18 cellular contexts compared by ENCODE assay signal in the genomic region with DNA sequence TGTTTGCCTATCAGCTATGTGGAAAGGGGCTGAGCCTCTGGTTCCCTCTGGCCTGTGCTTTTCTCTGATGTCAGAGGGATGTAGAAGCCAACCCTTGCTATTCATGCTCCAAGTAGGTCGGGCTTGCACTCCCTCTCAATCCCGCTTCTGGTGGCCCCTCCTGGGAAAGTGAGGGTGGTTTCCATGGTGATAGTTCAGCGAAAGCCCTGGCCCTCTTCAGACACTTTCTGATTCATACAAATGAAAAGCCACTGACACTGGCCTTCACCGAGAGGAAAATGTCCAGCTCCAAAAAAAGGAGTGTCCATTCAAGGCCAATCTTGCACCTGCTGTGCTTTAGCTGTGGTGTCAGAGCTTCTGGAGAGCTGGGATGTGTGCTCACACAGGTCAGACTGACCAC.
A peak's percentile ranks its signal among the peaks of the same experiment; 100 is the strongest.
DNase-seq lines count a peak whose midpoint lies in the region; ATAC-seq and TF ChIP-seq lines count a peak whose summit lies in the region.
"Had no signal": no experiment of that assay in that cellular context is flagged by ENCODE, and none has a peak within 500 bp of the region (broad histone marks: within the 10 kb centered on the region; RNA-seq: fewer than 3 reads in every experiment).

No MANE protein-coding gene starts in this region.

- H3K27me3 Mint-ChIP-seq in activated naive CD4-positive, alpha-beta T cell treated with anti-CD3 and anti-CD28 coated beads for 36 hours (ENCODE audit: low read depth): no peaks in the 10 kb centered on the region
- H3K27me3 Mint-ChIP-seq in T-helper 2 cell treated with Interferon-gamma antibody and Interleukin-4, amounts not matched to agents 5 μg/mL and 100 μg/mL, for 36 hours (ENCODE audit: low read depth): no peaks in the 10 kb centered on the region
- H3K27me3 Mint-ChIP-seq: activated CD4-positive, alpha-beta T cell treated with anti-CD3 and anti-CD28 coated beads for 36 hours had no signal

- H3K4me1 ChIP-seq in transverse colon: peaks cover 0 to under 1% (median 0%) of the 10 kb centered on the region in 4 donors
- no peaks in the 10 kb centered on the region for H3K4me1 ChIP-seq in adrenal gland (replicated peaks in 1 of 2)

- no peaks in the 10 kb centered on the region for H3K4me1 Mint-ChIP-seq in activated naive CD4-positive, alpha-beta T cell treated with anti-CD3 and anti-CD28 coated beads for 36 hours (ENCODE audit: low read depth)
- H3K4me1 Mint-ChIP-seq in T-helper 2 cell treated with Interferon-gamma antibody and Interleukin-4, amounts not matched to agents 5 μg/mL and 100 μg/mL, for 36 hours (ENCODE audit: low read depth): no peaks in the 10 kb centered on the region
- H3K4me1 Mint-ChIP-seq: activated CD4-positive, alpha-beta T cell treated with anti-CD3 and anti-CD28 coated beads for 36 hours had no signal

- no peak for TF ChIP-seq EP300 in transverse colon (IDR thresholded peaks at IDR 0.05; ENCODE audit: low read depth)

- TF ChIP-seq CTCF in transverse colon (IDR thresholded peaks at IDR 0.05) (no peak), adrenal gland (IDR thresholded peaks at IDR 0.05) (no peak)

- H3K9me3 Mint-ChIP-seq in activated naive CD4-positive, alpha-beta T cell treated with anti-CD3 and anti-CD28 coated beads for 36 hours: no peaks in the 10 kb centered on the region
- H3K9me3 Mint-ChIP-seq in T-helper 2 cell treated with Interferon-gamma antibody and Interleukin-4, amounts not matched to agents 5 μg/mL and 100 μg/mL, for 36 hours: no peaks in the 10 kb centered on the region
- H3K9me3 Mint-ChIP-seq: dendritic cell treated with granulocyte-macrophage colony-stimulating factor and Interleukin-4, amounts not matched to agents 40 ng/mL and 50 ng/mL, for 4 days had no signal

- H3K9me3 ChIP-seq in transverse colon (no peaks in the 10 kb centered on the region), adrenal gland (replicated peaks in 1 of 3) (no peaks in the 10 kb centered on the region)
- H3K9me3 ChIP-seq: tibial artery had no signal

- DNase-seq in NCI-H2227 (lab: John Stamatoyannopoulos, UW; ENCODE audit: unreplicated experiment) (peak; percentile 30), NCI-H2227 treated with DMSO at 0.1 percent for 48 hours (lab: John Stamatoyannopoulos, UW) (no peak), left cardiac atrium (peak; percentile 53), occipital lobe (lab: John Stamatoyannopoulos, UW) (peak; percentile 14), transverse colon (no peak), adrenal gland (no peak)
- no peak for DNase-seq in activated naive CD4-positive, alpha-beta T cell treated with anti-CD3 and anti-CD28 coated beads for 36 hours
- no peak for DNase-seq in T-helper 2 cell treated with Interferon-gamma antibody and Interleukin-4, amounts not matched to agents 5 μg/mL and 100 μg/mL, for 36 hours (ENCODE audit: low spot score)
- DNase-seq: 8988T; activated CD4-positive, alpha-beta T cell treated with anti-CD3 and anti-CD28 coated beads for 36 hours; activated gamma-delta T cell treated with Interleukin-2 at 50 U/mL for 16 hours; glutamatergic neuron; NCI-H1417 treated with DMSO at 0.1 percent for 48 hours; NCI-H226; NK-92 treated with Interleukin-12 subunit alpha and Interleukin-12 subunit beta, amount 100 ng/mL, for 24 hours had no signal

- H3K27me3 ChIP-seq in transverse colon (no peaks in the 10 kb centered on the region), adrenal gland (no peaks in the 10 kb centered on the region)
- H3K27me3 ChIP-seq: BLaER1 treated with 17β-estradiol and CSF1 and Interleukin-3, amounts not matched to agents 10 nM and 100 nM; tibial artery had no signal

- intact Hi-C loops in left cardiac atrium (cut with DNase I): no loop called here
- intact Hi-C loops in transverse colon (cut with DNase I; ENCODE audit: low total_unique reads): no loop called here
- intact Hi-C loops in activated naive CD4-positive, alpha-beta T cell treated with anti-CD3 and anti-CD28 coated beads for 36 hours (cut with micrococcal nuclease): no loop called here
- intact Hi-C loops in adrenal gland (cut with DNase I): no loop called here

- H3K36me3 ChIP-seq in transverse colon (no peaks in the 10 kb centered on the region), adrenal gland (replicated peaks in 1 of 2) (no peaks in the 10 kb centered on the region)
- H3K36me3 ChIP-seq: BLaER1 treated with 17β-estradiol and CSF1 and Interleukin-3, amounts not matched to agents 10 nM and 100 nM; tibial artery had no signal

- H3K27ac Mint-ChIP-seq in activated naive CD4-positive, alpha-beta T cell treated with anti-CD3 and anti-CD28 coated beads for 36 hours: no peak overlapping the region
- H3K27ac Mint-ChIP-seq in T-helper 2 cell treated with Interferon-gamma antibody and Interleukin-4, amounts not matched to agents 5 μg/mL and 100 μg/mL, for 36 hours: no peak overlapping the region
- H3K27ac Mint-ChIP-seq: activated CD4-positive, alpha-beta T cell treated with anti-CD3 and anti-CD28 coated beads for 36 hours; dendritic cell treated with granulocyte-macrophage colony-stimulating factor and Interleukin-4, amounts not matched to agents 40 ng/mL and 50 ng/mL, for 4 days had no signal

- H3K4me3 ChIP-seq in transverse colon (no peak overlapping the region), adrenal gland (no peak overlapping the region)
- H3K4me3 ChIP-seq: BLaER1 treated with 17β-estradiol and CSF1 and Interleukin-3, amounts not matched to agents 10 nM and 100 nM; tibial artery had no signal

- no peaks in the 10 kb centered on the region for H3K36me3 Mint-ChIP-seq in activated naive CD4-positive, alpha-beta T cell treated with anti-CD3 and anti-CD28 coated beads for 36 hours (ENCODE audit: low read depth)
- H3K36me3 Mint-ChIP-seq in T-helper 2 cell treated with Interferon-gamma antibody and Interleukin-4, amounts not matched to agents 5 μg/mL and 100 μg/mL, for 36 hours (ENCODE audit: low read depth): no peaks in the 10 kb centered on the region

- H3K27ac ChIP-seq in transverse colon: no peak overlapping the region
- H3K27ac ChIP-seq in adrenal gland: no peak overlapping the region
- H3K27ac ChIP-seq: BLaER1 treated with 17β-estradiol and CSF1 and Interleukin-3, amounts not matched to agents 10 nM and 100 nM; tibial artery had no signal

- 60% methylated on average over 4 of the region's 4 CpGs; no CpG with 5 or more reads in 1 of the 2 donors for WGBS in transverse colon (ENCODE audit: low coverage in 1 of 2), 2 donors
- 38 to 60% (median 45%) methylated on average over 4 of the region's 4 CpGs for WGBS in adrenal gland, 4 donors

- no peak overlapping the region for H3K4me3 Mint-ChIP-seq in activated naive CD4-positive, alpha-beta T cell treated with anti-CD3 and anti-CD28 coated beads for 36 hours
- H3K4me3 Mint-ChIP-seq in T-helper 2 cell treated with Interferon-gamma antibody and Interleukin-4, amounts not matched to agents 5 μg/mL and 100 μg/mL, for 36 hours: no peak overlapping the region
- H3K4me3 Mint-ChIP-seq: activated CD4-positive, alpha-beta T cell treated with anti-CD3 and anti-CD28 coated beads for 36 hours; dendritic cell treated with granulocyte-macrophage colony-stimulating factor and Interleukin-4, amounts not matched to agents 40 ng/mL and 50 ng/mL, for 4 days had no signal

- CTCF ChIA-PET in activated naive CD4-positive, alpha-beta T cell treated with anti-CD3 and anti-CD28 coated beads for 36 hours (lab: Charles Lee): no interaction called here

- in situ Hi-C loops in transverse colon (cut with MboI; ENCODE audit: low pct_ligation_motif_present in 1 of 4, low pct_unique_long_range_greater_than_20kb in 1 of 4, low sequenced_read_pairs in 3 of 4): no loop called here

- peak; percentile 84 to 87 for ATAC-seq in left cardiac atrium
- ATAC-seq: activated CD4-positive, alpha-beta T cell treated with anti-CD3 and anti-CD28 coated beads for 36 hours had no signal

- TF ChIP-seq POLR2A in transverse colon (IDR thresholded peaks at IDR 0.05): no peak
- TF ChIP-seq POLR2A in adrenal gland (IDR thresholded peaks at IDR 0.05): no peak

Comparison
In these comparisons a context has a peak if more than half of its experiments do, and no peak if none do; other contexts are left out.
1. DNase-seq: peak in NCI-H2227 (single experiment), left cardiac atrium (single experiment) and occipital lobe (single experiment); none in NCI-H2227 treated with DMSO at 0.1 percent for 48 hours (single experiment), transverse colon (single experiment), activated naive CD4-positive, alpha-beta T cell treated with anti-CD3 and anti-CD28 coated beads for 36 hours (single experiment), T-helper 2 cell treated with Interferon-gamma antibody and Interleukin-4, amounts not matched to agents 5 μg/mL and 100 μg/mL, for 36 hours (single experiment) and adrenal gland (0 of 7).